Comparison of ENCODE assay signal across 8 cellular contexts in genomic region chr10:63267414-63268138, GRCh38.
DNase-seq lines count a peak whose midpoint lies in the region; ATAC-seq and TF ChIP-seq lines count a peak whose summit lies in the region.

No MANE protein-coding gene starts in this region.

- H3K9me3 ChIP-seq in SJSA1 (replicated peaks): no peaks in the 10 kb centered on the region
- no peaks in the 10 kb centered on the region for H3K9me3 ChIP-seq in duodenal mucosa (ENCODE audit: control insufficient read depth in 1 of 2, low read length in 2 of 2)
- H3K9me3 ChIP-seq in tibial artery: no peaks in the 10 kb centered on the region

- peak overlapping the region; percentile 89 for H3K27ac ChIP-seq in SJSA1
- H3K27ac ChIP-seq in duodenal mucosa (ENCODE audit: low read depth, low read length): peak overlapping the region; percentile 93
- peak overlapping the region; percentile 81 to 86 for H3K27ac ChIP-seq in tibial artery

- no peaks in the 10 kb centered on the region for H3K27me3 ChIP-seq in SJSA1 (replicated peaks)
- no peaks in the 10 kb centered on the region for H3K27me3 ChIP-seq in duodenal mucosa (ENCODE audit: control insufficient read depth in 1 of 2, insufficient read depth in 2 of 2, low read length in 2 of 2)
- H3K27me3 ChIP-seq in tibial artery: no peaks in the 10 kb centered on the region

- peak; percentile 94 for DNase-seq in DMS114 treated with DMSO at 0.1 percent for 48 hours (lab: John Stamatoyannopoulos, UW; ENCODE audit: unreplicated experiment)
- DNase-seq in HFFc6: peak; percentile 71
- peak; percentile 73 to 83 for DNase-seq in SJSA1 (ENCODE audit: low read depth in 1 of 2, low spot score in 2 of 2)
- peak; percentile 74 for DNase-seq in medulla oblongata (ENCODE audit: extremely low spot score)
- no peak for DNase-seq in tibial artery
- DNase-seq in ureter (ENCODE audit: low spot score): no peak

- peak overlapping the region; percentile 92 to 94 for H3K9ac ChIP-seq in duodenal mucosa (ENCODE audit: low read depth in 1 of 2, low read length in 2 of 2)

- H3K4me3 ChIP-seq in SJSA1 (peak overlapping the region; percentile 36), duodenal mucosa (ENCODE audit: low read depth in 1 of 2, low read length in 2 of 2) (peak overlapping the region; percentile 82 to 94), tibial artery (peak overlapping the region; percentile 59 to 62)

- H3K36me3 Mint-ChIP-seq in HFFc6 (ENCODE audit: low read depth): no peaks in the 10 kb centered on the region

- H3K4me3 Mint-ChIP-seq in HFFc6: peak overlapping the region; percentile 96

- H3K27me3 Mint-ChIP-seq in HFFc6 (ENCODE audit: insufficient read depth): peaks cover 5% of the 10 kb centered on the region; the same call in 1 of the 2 replicates

- no peak for ATAC-seq in HG02840 (IDR thresholded peaks at IDR 0.05; ENCODE audit: low FRiP score, unreplicated experiment)

- TF ChIP-seq CTCF in HFFc6 (IDR thresholded peaks at IDR 0.05): no peak
- TF ChIP-seq CTCF in tibial artery (IDR thresholded peaks at IDR 0.05): no peak

- peaks cover 27% of the 10 kb centered on the region for H3K4me1 Mint-ChIP-seq in HFFc6 (ENCODE audit: low read depth)

- intact Hi-C loops in tibial artery (cut with DNase I; ENCODE audit: low total_unique reads): loop anchor here (5.0 kb wide), 1 partner anchor 255 kb away; the partner anchor contains the start of gene REEP3

- no peaks in the 10 kb centered on the region for H3K36me3 ChIP-seq in SJSA1
- no peaks in the 10 kb centered on the region for H3K36me3 ChIP-seq in duodenal mucosa (ENCODE audit: control insufficient read depth in 1 of 2, insufficient read depth in 2 of 2, low read length in 2 of 2)
- no peaks in the 10 kb centered on the region for H3K36me3 ChIP-seq in tibial artery

- H3K4me1 ChIP-seq in SJSA1 (replicated peaks): peaks cover 5% of the 10 kb centered on the region; the same call in 1 of the 2 replicates
- H3K4me1 ChIP-seq in duodenal mucosa (ENCODE audit: control insufficient read depth in 1 of 2, insufficient read depth in 2 of 2, low read length in 2 of 2): peaks cover 0 to 7% of the 10 kb centered on the region in 2 donors
- peaks cover 0 to 28% (median 11%) of the 10 kb centered on the region in 4 donors for H3K4me1 ChIP-seq in tibial artery

- H3K27ac Mint-ChIP-seq in HFFc6: peak overlapping the region; percentile 98

- no peaks in the 10 kb centered on the region for H3K9me3 Mint-ChIP-seq in HFFc6

Comparison
In these comparisons a context has a peak if more than half of its experiments do, and no peak if none do; other contexts are left out.
1. DNase-seq: peak in DMS114 treated with DMSO at 0.1 percent for 48 hours (single experiment), HFFc6 (single experiment), SJSA1 (2 of 2) and medulla oblongata (single experiment); none in tibial artery (0 of 2) and ureter (single experiment).
2. H3K4me3 ChIP-seq: peak in every context shown above with its lines; median percentile 88 in duodenal mucosa; 60 in tibial artery; 36 in SJSA1.
3. Peak in every context shown above with its lines, with median percentiles within 50 percentile points of each other: H3K27ac ChIP-seq.